Comparison of ENCODE assay signal across 1 cellular context in the genomic region with DNA sequence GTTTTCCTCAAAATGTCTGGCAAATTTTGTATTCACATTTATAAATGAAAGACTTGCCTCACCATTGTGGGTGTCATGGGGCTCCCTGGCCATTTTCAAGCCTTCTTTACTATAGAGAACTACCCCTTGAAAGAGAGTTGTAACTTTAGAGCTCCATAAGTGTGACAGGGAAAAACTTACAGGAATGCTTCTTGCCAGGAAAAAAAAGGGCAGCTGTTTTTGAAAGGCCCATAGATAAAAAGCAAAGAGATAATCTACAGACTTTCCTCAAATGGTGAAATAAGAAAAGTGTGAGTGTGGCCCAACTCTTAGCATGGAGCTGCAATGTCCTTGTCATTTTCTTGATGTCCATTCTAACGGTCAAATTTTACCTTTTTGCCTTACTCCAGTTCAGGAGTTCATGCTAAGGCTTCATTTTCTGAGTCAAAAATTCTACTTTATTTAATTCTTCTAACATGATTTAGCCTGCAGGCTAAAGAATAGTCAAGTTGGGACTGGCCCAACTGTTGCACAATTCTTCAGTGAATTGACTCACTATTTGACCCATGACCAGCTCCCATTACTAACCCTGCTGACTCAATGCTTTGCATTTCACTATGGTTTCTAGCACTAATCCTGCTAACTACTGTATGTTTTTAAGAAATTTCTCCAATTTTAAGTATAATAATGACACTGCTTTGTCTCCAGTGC.
A peak's percentile ranks its signal among the peaks of the same experiment; 100 is the strongest.
TF ChIP-seq lines count a peak whose summit lies in the region.

No MANE protein-coding gene starts in this region.

TF ChIP-seq in HEK293, 187 proteins besides CTCF, POLR2A, EP300 and RAD21 (continued from another document):
- TF ChIP-seq, protein P1, sequence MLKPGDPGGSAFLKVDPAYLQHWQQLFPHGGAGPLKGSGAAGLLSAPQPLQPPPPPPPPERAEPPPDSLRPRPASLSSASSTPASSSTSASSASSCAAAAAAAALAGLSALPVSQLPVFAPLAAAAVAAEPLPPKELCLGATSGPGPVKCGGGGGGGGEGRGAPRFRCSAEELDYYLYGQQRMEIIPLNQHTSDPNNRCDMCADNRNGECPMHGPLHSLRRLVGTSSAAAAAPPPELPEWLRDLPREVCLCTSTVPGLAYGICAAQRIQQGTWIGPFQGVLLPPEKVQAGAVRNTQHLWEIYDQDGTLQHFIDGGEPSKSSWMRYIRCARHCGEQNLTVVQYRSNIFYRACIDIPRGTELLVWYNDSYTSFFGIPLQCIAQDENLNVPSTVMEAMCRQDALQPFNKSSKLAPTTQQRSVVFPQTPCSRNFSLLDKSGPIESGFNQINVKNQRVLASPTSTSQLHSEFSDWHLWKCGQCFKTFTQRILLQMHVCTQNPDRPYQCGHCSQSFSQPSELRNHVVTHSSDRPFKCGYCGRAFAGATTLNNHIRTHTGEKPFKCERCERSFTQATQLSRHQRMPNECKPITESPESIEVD (tag by site-specific recombination; IDR thresholded peaks at IDR 0.05) = peak; percentile 32; the same call in 1 of the 2 replicates
TF ChIP-seq in HEK293: peak in this region for 5.
